Comparison of ENCODE assay signal across 11 cellular contexts in genomic region chr5:181051841-181052525, GRCh38. TPM values are rescaled to one million over a fixed set of nuclear protein-coding genes. Genes with fewer than 3 reads are reported as not detected.
DNase-seq lines count a peak whose midpoint lies in the region; ATAC-seq and TF ChIP-seq lines count a peak whose summit lies in the region.
"Had no signal": no experiment of that assay in that cellular context is flagged by ENCODE, and none has a peak within 500 bp of the region (broad histone marks: within the 10 kb centered on the region; RNA-seq: fewer than 3 reads in every experiment).

No MANE protein-coding gene starts in this region.

- peak overlapping the region; percentile 79 to 85 for H3K4me3 Mint-ChIP-seq in activated T-cell treated with anti-CD3 and anti-CD28 coated beads, Interleukin-2, amount 50 U/mL, for 72 hours
- H3K4me3 Mint-ChIP-seq in glutamatergic neuron (ENCODE audit: unreplicated experiment), result peak overlapping the region; percentile 89

- POLR2A ChIA-PET in GM10248 (lab: Yijun Ruan, JAX), result no interaction called here

- no peak for ATAC-seq in activated T-cell treated with anti-CD3 and anti-CD28 coated beads, Interleukin-2, amount 50 U/mL, for 72 hours (replicated peaks in 1 of 2)

- H3K4me1 Mint-ChIP-seq in activated T-cell treated with anti-CD3 and anti-CD28 coated beads, Interleukin-2, amount 50 U/mL, for 72 hours (ENCODE audit: low read depth), result peaks cover 22% of the 10 kb centered on the region
- H3K4me1 Mint-ChIP-seq in glutamatergic neuron (ENCODE audit: low read depth, unreplicated experiment), result peaks cover 24% of the 10 kb centered on the region

- H3K9ac ChIP-seq in SK-N-MC (ENCODE audit: insufficient read length) (no peak overlapping the region), subcutaneous abdominal adipose tissue (ENCODE audit: low read length in 5 of 5) (no peak overlapping the region)

- CTCF ChIA-PET in GM10248 (lab: Yijun Ruan, JAX), result no interaction called here

- no peak for DNase-seq in activated T-cell treated with anti-CD3 and anti-CD28 coated beads, Interleukin-2, amount 50 U/mL, for 72 hours
- no peak for DNase-seq in activated T-cell treated with anti-CD3 and anti-CD28 coated beads, Interleukin-2, amount 50 U/mL, for 48 hours
- DNase-seq in SK-N-MC (ENCODE audit: low read depth, low spot score) (no peak), glutamatergic neuron (peak; percentile 66), glomerular visceral epithelial cell (ENCODE audit: extremely low spot score) (no peak), occipital lobe (lab: John Stamatoyannopoulos, UW) (no peak), GM10248 (ENCODE audit: extremely low spot score) (no peak)
- DNase-seq: NCI-H1092 treated with DMSO at 0.1 percent for 48 hours had no signal

- H3K27ac ChIP-seq in SK-N-MC, result no peak overlapping the region
- H3K27ac ChIP-seq in subcutaneous abdominal adipose tissue (ENCODE audit: low read depth, low read length), result no peak overlapping the region
- H3K27ac ChIP-seq: vagina had no signal

- H3K36me3 Mint-ChIP-seq in activated T-cell treated with anti-CD3 and anti-CD28 coated beads, Interleukin-2, amount 50 U/mL, for 72 hours (ENCODE audit: insufficient read depth in 2 of 2), result peaks cover 3% of the 10 kb centered on the region in 2 donors
- no peaks in the 10 kb centered on the region for H3K36me3 Mint-ChIP-seq in glutamatergic neuron (ENCODE audit: unreplicated experiment)

- no peak for TF ChIP-seq CTCF in glutamatergic neuron (IDR thresholded peaks at IDR 0.05; ENCODE audit: partially characterized antibody, unreplicated experiment)
- TF ChIP-seq CTCF in GM10248 (IDR thresholded peaks at IDR 0.05; ENCODE audit: control extremely low read depth, extremely low read depth, low read depth, missing control alignments), result no peak

- no peaks in the 10 kb centered on the region for H3K9me3 ChIP-seq in SK-N-MC (ENCODE audit: low read depth, low read length)
- no peaks in the 10 kb centered on the region for H3K9me3 ChIP-seq in subcutaneous abdominal adipose tissue (ENCODE audit: control insufficient read depth in 5 of 5, low read length in 5 of 5)
- H3K9me3 ChIP-seq: vagina had no signal

- H3K4me1 ChIP-seq in subcutaneous abdominal adipose tissue (ENCODE audit: control insufficient read depth in 5 of 5, insufficient read depth in 5 of 5, low read length in 5 of 5), result peaks cover 5 to 55% (median 24%) of the 10 kb centered on the region in 5 donors

- H3K27ac Mint-ChIP-seq in activated T-cell treated with anti-CD3 and anti-CD28 coated beads, Interleukin-2, amount 50 U/mL, for 72 hours, result peak overlapping the region; percentile 65
- peak overlapping the region; percentile 89 for H3K27ac Mint-ChIP-seq in glutamatergic neuron (ENCODE audit: unreplicated experiment)

- H3K27me3 ChIP-seq in subcutaneous abdominal adipose tissue (ENCODE audit: control insufficient read depth in 5 of 5, insufficient read depth in 4 of 5, low read length in 5 of 5), result peaks cover 25 to 58% (median 48%) of the 10 kb centered on the region in 5 donors

- peaks cover 81% of the 10 kb centered on the region for H3K27me3 Mint-ChIP-seq in activated T-cell treated with anti-CD3 and anti-CD28 coated beads, Interleukin-2, amount 50 U/mL, for 72 hours (ENCODE audit: low read depth)
- peaks cover 6% of the 10 kb centered on the region for H3K27me3 Mint-ChIP-seq in glutamatergic neuron (ENCODE audit: unreplicated experiment)

- no peaks in the 10 kb centered on the region for H3K9me3 Mint-ChIP-seq in activated T-cell treated with anti-CD3 and anti-CD28 coated beads, Interleukin-2, amount 50 U/mL, for 72 hours
- peaks cover 16% of the 10 kb centered on the region for H3K9me3 Mint-ChIP-seq in glutamatergic neuron (ENCODE audit: unreplicated experiment)

- H3K36me3 ChIP-seq in SK-N-MC (ENCODE audit: insufficient read depth, low read length) (no peaks in the 10 kb centered on the region), subcutaneous abdominal adipose tissue (ENCODE audit: control insufficient read depth in 5 of 5, insufficient read depth in 5 of 5, low read length in 5 of 5) (peaks cover 0 to 53% (median 32%) of the 10 kb centered on the region in 5 donors)
- H3K36me3 ChIP-seq: vagina had no signal

- peak overlapping the region; percentile 54; the same call in 1 of the 2 replicates for H3K4me3 ChIP-seq in SK-N-MC
- H3K4me3 ChIP-seq in subcutaneous abdominal adipose tissue (ENCODE audit: low read depth in 1 of 5, low read length in 5 of 5), result peak overlapping the region in 3 of 5 donors; percentile 36 to 50 (median 43)

RNA-seq across cellular contexts. Expression of gene BTNL9, which starts 11.9 kb away (rescaled TPM):
- under 1 TPM in 1 of 2 donors, not detected in 1; 0.55 TPM for total RNA-seq in activated T-cell treated with anti-CD3 and anti-CD28 coated beads, Interleukin-2, amount 50 U/mL, for 72 hours
- total RNA-seq in glutamatergic neuron (ENCODE audit: unreplicated experiment) (37.9 TPM), occipital lobe (0.78 TPM)
- total RNA-seq: myocyte had no signal

Comparison
In these comparisons a context has a peak if more than half of its experiments do, and no peak if none do; other contexts are left out.
1. RNA of gene BTNL9, which starts 11.9 kb away (total RNA-seq): 37.9 TPM in glutamatergic neuron (single experiment); 0.78 TPM in occipital lobe (single experiment) and 0.55 TPM in activated T-cell treated with anti-CD3 and anti-CD28 coated beads, Interleukin-2, amount 50 U/mL, for 72 hours; every median in the first group is over 10 times any median in the second.